Comparison of ENCODE assay signal across 8 cellular contexts in genomic region chr2:54657664-54658083, GRCh38.
DNase-seq lines count a peak whose midpoint lies in the region; ATAC-seq and TF ChIP-seq lines count a peak whose summit lies in the region.

No MANE protein-coding gene starts in this region.

- no peaks in the 10 kb centered on the region for H3K9me3 ChIP-seq in transverse colon

- no peak overlapping the region for H3K27ac Mint-ChIP-seq in T-helper 1 cell treated with Interleukin-12 subunit alpha and Interleukin-12 subunit beta and Interleukin-4 antibody, amounts not matched to agents 30 μg/mL and 1 μg/mL, for 36 hours

- H3K9ac ChIP-seq in mesendoderm (ENCODE audit: low read length), result no peak overlapping the region

- H3K4me2 ChIP-seq in mesendoderm (ENCODE audit: low read length), result no peak overlapping the region

- no peaks in the 10 kb centered on the region for H3K27me3 Mint-ChIP-seq in T-helper 1 cell treated with Interleukin-12 subunit alpha and Interleukin-12 subunit beta and Interleukin-4 antibody, amounts not matched to agents 30 μg/mL and 1 μg/mL, for 36 hours (ENCODE audit: low read depth)

- H4K8ac ChIP-seq in mesendoderm (ENCODE audit: low read depth, low read length), result no peak overlapping the region

- no peak overlapping the region for H4K5ac ChIP-seq in mesendoderm (ENCODE audit: low read length)

- H2BK120ac ChIP-seq in mesendoderm (ENCODE audit: low read depth, low read length), result no peak overlapping the region

- H2BK15ac ChIP-seq in mesendoderm (replicated peaks; ENCODE audit: low read depth), result no peak overlapping the region

- no peak overlapping the region for H3K27ac ChIP-seq in mesendoderm (ENCODE audit: low read depth, low read length)
- H3K27ac ChIP-seq in transverse colon, result peak overlapping the region in 1 of 4 donors; percentile 6

- no peak overlapping the region for H2AK5ac ChIP-seq in mesendoderm (ENCODE audit: low read length)

- no peaks in the 10 kb centered on the region for H3K9me3 Mint-ChIP-seq in T-helper 1 cell treated with Interleukin-12 subunit alpha and Interleukin-12 subunit beta and Interleukin-4 antibody, amounts not matched to agents 30 μg/mL and 1 μg/mL, for 36 hours

- in situ Hi-C loops in transverse colon (cut with MboI; ENCODE audit: low pct_ligation_motif_present in 1 of 4, low pct_unique_long_range_greater_than_20kb in 1 of 4, low sequenced_read_pairs in 3 of 4), result no loop called here

- H3K36me3 ChIP-seq in mesendoderm (ENCODE audit: control insufficient read depth, insufficient read depth, low read length) (peaks cover 9% of the 10 kb centered on the region), transverse colon (peaks cover 0 to 96% (median 45%) of the 10 kb centered on the region in 4 donors)

- H3K4ac ChIP-seq in mesendoderm (ENCODE audit: low read depth, low read length), result no peak overlapping the region

- TF ChIP-seq EP300 in transverse colon (IDR thresholded peaks at IDR 0.05; ENCODE audit: low read depth), result no peak

- intact Hi-C loops in transverse colon (cut with DNase I; ENCODE audit: low total_unique reads), result no loop called here

- H2BK5ac ChIP-seq in mesendoderm (ENCODE audit: low read length), result no peak overlapping the region

- H3K36me3 Mint-ChIP-seq in T-helper 1 cell treated with Interleukin-12 subunit alpha and Interleukin-12 subunit beta and Interleukin-4 antibody, amounts not matched to agents 30 μg/mL and 1 μg/mL, for 36 hours (ENCODE audit: low read depth), result peaks cover 79% of the 10 kb centered on the region

- H3K4me1 Mint-ChIP-seq in T-helper 1 cell treated with Interleukin-12 subunit alpha and Interleukin-12 subunit beta and Interleukin-4 antibody, amounts not matched to agents 30 μg/mL and 1 μg/mL, for 36 hours (ENCODE audit: low read depth), result peaks cover 30% of the 10 kb centered on the region

- H3K23ac ChIP-seq in mesendoderm (ENCODE audit: low read length), result no peak overlapping the region

- H3K79me1 ChIP-seq in mesendoderm (ENCODE audit: low read length), result no peaks in the 10 kb centered on the region

- no peak overlapping the region for H3K18ac ChIP-seq in mesendoderm (ENCODE audit: low read length)

- peak overlapping the region; percentile 44 for H3K4me3 Mint-ChIP-seq in T-helper 1 cell treated with Interleukin-12 subunit alpha and Interleukin-12 subunit beta and Interleukin-4 antibody, amounts not matched to agents 30 μg/mL and 1 μg/mL, for 36 hours

- H3K79me2 ChIP-seq in mesendoderm (ENCODE audit: control insufficient read depth, insufficient read depth, low read length), result no peaks in the 10 kb centered on the region

- H3K4me1 ChIP-seq in mesendoderm (ENCODE audit: control insufficient read depth, low read depth, low read length) (no peaks in the 10 kb centered on the region), transverse colon (peaks cover 0 to 9% (median 0%) of the 10 kb centered on the region in 4 donors)

- WGBS in mesendoderm (ENCODE audit: extremely low coverage, insufficient coverage, low lambda C conversion rate), result no CpG with 5 or more reads among the region's 12 CpGs
- WGBS in transverse colon (ENCODE audit: low coverage in 1 of 2), 2 donors, result 82% methylated on average over 12 of the region's 12 CpGs; no CpG with 5 or more reads in 1 of the 2 donors

- no peak for TF ChIP-seq POLR2A in transverse colon (IDR thresholded peaks at IDR 0.05)

- no peak overlapping the region for H3K56ac ChIP-seq in mesendoderm (ENCODE audit: low read length)

- no peak overlapping the region for H3K4me3 ChIP-seq in mesendoderm (ENCODE audit: low read length)
- no peak overlapping the region for H3K4me3 ChIP-seq in transverse colon

- no peaks in the 10 kb centered on the region for H3K27me3 ChIP-seq in mesendoderm (ENCODE audit: insufficient read depth, low read length, poor library complexity)
- no peaks in the 10 kb centered on the region for H3K27me3 ChIP-seq in transverse colon

- TF ChIP-seq CTCF in transverse colon (IDR thresholded peaks at IDR 0.05), result peak; percentile 47 to 52 (median 49)

- DNase-seq in NCI-H2171 treated with DMSO at 0.1 percent for 48 hours (lab: John Stamatoyannopoulos, UW), result peak; percentile 4
- no peak for DNase-seq in NCI-H2171 (lab: John Stamatoyannopoulos, UW)
- DNase-seq in cerebellum (ENCODE audit: low spot score), result peak; percentile 64
- DNase-seq in mesendoderm, result peak; percentile 63
- peak; percentile 66 for DNase-seq in transverse colon

- ATAC-seq in HG03066 (IDR thresholded peaks at IDR 0.05; ENCODE audit: low read depth, unreplicated experiment) (peak; percentile 68), HG03342 (IDR thresholded peaks at IDR 0.05; ENCODE audit: unreplicated experiment) (no peak)
